Comparison of ENCODE assay signal across 17 cellular contexts in the genomic region with DNA sequence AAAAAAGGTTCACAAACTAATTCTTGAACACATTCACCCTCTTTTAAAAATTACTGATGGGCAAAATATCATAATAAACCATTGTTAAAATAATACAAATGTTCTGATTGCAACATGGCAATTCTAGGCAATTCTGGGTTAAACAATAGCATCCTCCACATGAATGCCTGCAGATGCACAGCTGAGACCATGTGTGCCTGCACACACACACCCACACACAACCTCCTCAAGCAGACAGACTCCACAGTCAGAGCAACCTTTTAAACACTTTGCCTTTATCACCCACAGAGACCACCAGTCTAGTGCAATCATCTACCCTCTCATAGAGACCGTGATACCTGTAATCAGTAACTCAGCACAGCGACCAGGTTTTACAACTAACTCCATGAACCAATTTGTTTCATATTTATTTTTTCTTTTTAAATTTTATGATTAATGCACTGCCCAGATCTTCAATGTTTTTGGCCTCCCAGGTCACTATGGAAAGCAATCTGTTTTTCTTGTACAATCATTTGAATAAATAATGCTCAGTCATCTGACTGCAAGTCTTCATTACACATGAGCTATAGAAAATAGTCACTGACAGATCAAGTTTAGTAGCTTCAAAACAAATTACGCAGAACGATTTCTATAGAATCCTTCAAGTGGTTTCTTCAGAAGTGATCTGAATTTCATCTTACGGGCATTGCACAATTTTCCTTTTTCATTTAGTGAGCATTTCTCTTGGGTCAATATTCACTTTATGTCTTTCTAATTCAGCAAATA.
DNase-seq lines count a peak whose midpoint lies in the region; ATAC-seq, FAIRE-seq and TF ChIP-seq lines count a peak whose summit lies in the region.
"Had no signal": no experiment of that assay in that cellular context is flagged by ENCODE, and none has a peak within 500 bp of the region (broad histone marks: within the 10 kb centered on the region; RNA-seq: fewer than 3 reads in every experiment).

No MANE protein-coding gene starts in this region.

- no peaks in the 10 kb centered on the region for H3K79me2 ChIP-seq in H1 (ENCODE audit: control insufficient read depth in 1 of 2, insufficient read depth in 2 of 2, low read length in 2 of 2)

- H3K79me1 ChIP-seq in H1 (ENCODE audit: low read depth, low read length) = no peaks in the 10 kb centered on the region

- H4K91ac ChIP-seq in H1 (replicated peaks; ENCODE audit: insufficient read length, low read length) = no peak overlapping the region

- H3K27me3 ChIP-seq in H1 (replicated peaks in 1 of 4; ENCODE audit: control insufficient read depth in 3 of 4, extremely low read depth in 1 of 4, insufficient read depth in 3 of 4, low read length in 3 of 4) = no peaks in the 10 kb centered on the region
- H3K27me3 ChIP-seq: brain microvascular endothelial cell had no signal

- H3K4me2 ChIP-seq in H1 (ENCODE audit: insufficient read depth in 1 of 2, low read depth in 2 of 2, low read length in 2 of 2) = no peak overlapping the region

- intact Hi-C loops in lower leg skin (cut with DNase I; ENCODE audit: low total_unique reads) = no loop called here

- H2BK12ac ChIP-seq in H1 (ENCODE audit: low read depth, low read length) = 0 out of 2 replicates have a peak overlapping the region, but pooled peaks have one; percentile 6

- no peak overlapping the region for H3K27ac ChIP-seq in H1 (ENCODE audit: low read depth, low read length)
- H3K27ac ChIP-seq: brain microvascular endothelial cell, psoas muscle had no signal

- H3K36me3 ChIP-seq in H1 (ENCODE audit: control insufficient read depth in 2 of 4, insufficient read depth in 4 of 4, low read length in 3 of 4) = no peaks in the 10 kb centered on the region
- H3K36me3 ChIP-seq: brain microvascular endothelial cell had no signal

- TF ChIP-seq CTCF in H1 (IDR thresholded peaks at IDR 0.05; ENCODE audit: control extremely low read depth in 1 of 3, insufficient read depth in 1 of 3, low read depth in 1 of 3, low read length in 3 of 3) (no peak), lower leg skin (IDR thresholded peaks at IDR 0.05) (no peak)

- no peak overlapping the region for H3K4ac ChIP-seq in H1 (replicated peaks; ENCODE audit: insufficient read length, low read depth, low read length)

- H3K14ac ChIP-seq in H1 (ENCODE audit: insufficient read length) = no peak overlapping the region

- FAIRE-seq in H1 (lab: Jason Lieb, UNC) = no peak

- H2AK5ac ChIP-seq in H1 (ENCODE audit: low read depth, low read length) = no peak overlapping the region

- no peak overlapping the region for H4K5ac ChIP-seq in H1 (ENCODE audit: insufficient read length, low read depth, low read length)

- no peak overlapping the region for H2BK5ac ChIP-seq in H1 (ENCODE audit: low read depth, low read length)

- no peak overlapping the region for H3K4me3 ChIP-seq in H1 (ENCODE audit: extremely low read depth in 1 of 4, insufficient read depth in 2 of 4, low read depth in 3 of 4, low read length in 4 of 4)
- no peak overlapping the region for H3K4me3 ChIP-seq in lower leg skin (ENCODE audit: low read depth, poor library complexity, severe bottlenecking)
- H3K4me3 ChIP-seq: psoas muscle had no signal

- CTCF ChIA-PET in H1 (lab: Charles Lee; ENCODE audit: partially characterized antibody) = no interaction called here

- no peak overlapping the region for H4K8ac ChIP-seq in H1 (ENCODE audit: extremely low read depth, insufficient read depth, low read length)

- H3K9me3 ChIP-seq in H1 (ENCODE audit: insufficient read depth in 2 of 2, low read depth in 1 of 2, low read length in 1 of 2) = no peaks in the 10 kb centered on the region
- H3K9me3 ChIP-seq: psoas muscle had no signal

- H2BK20ac ChIP-seq in H1 (ENCODE audit: low read length) = no peak overlapping the region

- H4K20me1 ChIP-seq in H1 (replicated peaks in 1 of 2; ENCODE audit: control insufficient read depth in 1 of 2, insufficient read depth in 2 of 2, low read length in 2 of 2) = no peaks in the 10 kb centered on the region

- TF ChIP-seq POLR2A in H1 (IDR thresholded peaks at IDR 0.05; ENCODE audit: control extremely low read depth in 1 of 2, low read depth in 2 of 2, low read length in 2 of 2) (no peak), lower leg skin (IDR thresholded peaks at IDR 0.05) (no peak)

- H3K56ac ChIP-seq in H1 (replicated peaks; ENCODE audit: insufficient read length, low read depth, low read length) = no peak overlapping the region

- H3K18ac ChIP-seq in H1 (ENCODE audit: extremely low read depth, low read length) = no peak overlapping the region

- no peak overlapping the region for H2BK15ac ChIP-seq in H1 (ENCODE audit: low read length)

- no peak for TF ChIP-seq EP300 in H1 (IDR thresholded peaks at IDR 0.05; ENCODE audit: borderline replicate concordance in 1 of 2, low read depth in 2 of 2, low read length in 2 of 2)

- no peak for ATAC-seq in GM19452 (IDR thresholded peaks at IDR 0.05; ENCODE audit: unreplicated experiment)
- ATAC-seq: CD8-positive, alpha-beta T cell; psoas muscle had no signal

- no peak for TF ChIP-seq RAD21 in H1 (IDR thresholded peaks at IDR 0.05 in 1 of 2, conservative IDR thresholded peaks at IDR 0.05 in 1 of 2; ENCODE audit: low read depth in 2 of 2, low read length in 2 of 2)

- peaks cover 0 to 3% (median 1%) of the 10 kb centered on the region in 4 experiments; a peak in 1 of 7 replicates for H3K4me1 ChIP-seq in H1 (replicated peaks in 1 of 4; ENCODE audit: control insufficient read depth in 3 of 4, insufficient read depth in 4 of 4, low read length in 3 of 4)
- H3K4me1 ChIP-seq: psoas muscle had no signal

- H2AFZ ChIP-seq in H1 (ENCODE audit: low read length) = no peak overlapping the region

- H2BK120ac ChIP-seq in H1 (replicated peaks; ENCODE audit: low read depth, low read length) = no peak overlapping the region

- H3K9ac ChIP-seq in H1 (replicated peaks in 1 of 4; ENCODE audit: extremely low read depth in 1 of 4, low read depth in 3 of 4, low read length in 3 of 4) = no peak overlapping the region

- 90% methylated on average over 5 of the region's 5 CpGs; no CpG with 5 or more reads in 1 of the 2 experiments for WGBS in H1 (ENCODE audit: extremely low coverage in 1 of 2, insufficient coverage in 1 of 2, insufficient read length in 1 of 2, insufficient replicate concordance in 2 of 2, low coverage in 1 of 2, low lambda C conversion rate in 2 of 2, missing lambda C conversion rate in 1 of 2), 2 experiments
- 70 to 74% methylated on average over 5 of the region's 5 CpGs for WGBS in lower leg skin, 2 donors

- H3K23me2 ChIP-seq in H1 (ENCODE audit: low read depth, low read length) = no peaks in the 10 kb centered on the region

- DNase-seq in NCI-H510A treated with DMSO at 0.1 percent for 48 hours (lab: John Stamatoyannopoulos, UW) = peak; percentile 66
- no peak for DNase-seq in NCI-H510A (lab: John Stamatoyannopoulos, UW)
- DNase-seq in NCI-H69 (lab: John Stamatoyannopoulos, UW) = peak; percentile 94
- no peak for DNase-seq in H1 (ENCODE audit: low read depth in 1 of 2, low spot score in 2 of 2)
- peak; percentile 41 for DNase-seq in retina
- DNase-seq in activated naive CD4-positive, alpha-beta T cell treated with Interleukin-2 at 50 U/mL for 16 hours = no peak
- no peak for DNase-seq in lower leg skin (ENCODE audit: low spot score in 2 of 2)
- DNase-seq: ACHN; activated CD4-positive, alpha-beta T cell treated with anti-CD3 and anti-CD28 coated beads, Interleukin-2, amount 10 ng/mL, durations not matched to agents 7 days and 5 days; activated naive CD4-positive, alpha-beta T cell treated with anti-CD3 and anti-CD28 coated beads, Interleukin-2, amount 50 U/mL, for 16 hours; brain microvascular endothelial cell; CD8-positive, alpha-beta T cell; effector memory CD4-positive, alpha-beta T cell; naive B cell; psoas muscle; stimulated activated CD4-positive, alpha-beta T cell treated with anti-CD3 and anti-CD28 coated beads, Interleukin-15, amount 100 ng/mL, for 24 hours had no signal

- POLR2A ChIA-PET in H1 (lab: Charles Lee; ENCODE audit: partially characterized antibody) = no interaction called here

- no peak overlapping the region for H3K23ac ChIP-seq in H1 (ENCODE audit: insufficient read length)

TF ChIP-seq in H1, 55 proteins besides CTCF, POLR2A, EP300 and RAD21:
- TF ChIP-seq RBBP5 (IDR thresholded peaks at IDR 0.05; ENCODE audit: borderline replicate concordance, low read depth, low read length) (no peak), RXRA (IDR thresholded peaks at IDR 0.05; ENCODE audit: insufficient read depth, low read depth, low read length) (no peak), BCL11A (IDR thresholded peaks at IDR 0.05; ENCODE audit: low read depth in 2 of 2, low read length in 2 of 2) (no peak), RFX5 (IDR thresholded peaks at IDR 0.05; ENCODE audit: borderline replicate concordance, low read depth, low read length) (no peak), CBX5 (IDR thresholded peaks at IDR 0.05; ENCODE audit: low read depth, low read length) (no peak), SP2 (IDR thresholded peaks at IDR 0.05; ENCODE audit: low read length) (no peak), TCF12 (IDR thresholded peaks at IDR 0.05; ENCODE audit: low read depth, low read length) (no peak), KDM1A (IDR thresholded peaks at IDR 0.05; ENCODE audit: borderline replicate concordance, low read length) (no peak), CBX8 (IDR thresholded peaks at IDR 0.05; ENCODE audit: borderline replicate concordance, low read depth, low read length) (no peak)
- TF ChIP-seq, protein P1, sequence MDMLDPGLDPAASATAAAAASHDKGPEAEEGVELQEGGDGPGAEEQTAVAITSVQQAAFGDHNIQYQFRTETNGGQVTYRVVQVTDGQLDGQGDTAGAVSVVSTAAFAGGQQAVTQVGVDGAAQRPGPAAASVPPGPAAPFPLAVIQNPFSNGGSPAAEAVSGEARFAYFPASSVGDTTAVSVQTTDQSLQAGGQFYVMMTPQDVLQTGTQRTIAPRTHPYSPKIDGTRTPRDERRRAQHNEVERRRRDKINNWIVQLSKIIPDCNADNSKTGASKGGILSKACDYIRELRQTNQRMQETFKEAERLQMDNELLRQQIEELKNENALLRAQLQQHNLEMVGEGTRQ (IDR thresholded peaks at IDR 0.05; ENCODE audit: low read length) = no peak

Comparison
In these comparisons a context has a peak if more than half of its experiments do, and no peak if none do; other contexts are left out.
1. DNase-seq: peak in NCI-H510A treated with DMSO at 0.1 percent for 48 hours (single experiment), NCI-H69 (single experiment) and retina (single experiment); none in NCI-H510A (single experiment), H1 (0 of 2), activated naive CD4-positive, alpha-beta T cell treated with Interleukin-2 at 50 U/mL for 16 hours (single experiment) and lower leg skin (0 of 2).